28 cellular contexts compared by ENCODE assay signal in genomic region chr7:105086850-105087249, GRCh38.
"Had no signal": no experiment of that assay in that cellular context is flagged by ENCODE, and none has a peak within 500 bp of the region (broad histone marks: within the 10 kb centered on the region; RNA-seq: fewer than 3 reads in every experiment).

No MANE protein-coding gene starts in this region.

- H3K36me3 ChIP-seq: breast epithelium had no signal

- H3K27ac ChIP-seq: ascending aorta, breast epithelium, cardiac muscle cell, VCaP had no signal

- H3K9me3 Mint-ChIP-seq: activated CD4-positive, alpha-beta memory T cell treated with anti-CD3 and anti-CD28 coated beads, Interleukin-2, amount 10 ng/mL, durations not matched to agents 7 days and 5 days; activated CD4-positive, alpha-beta T cell treated with anti-CD3 and anti-CD28 coated beads, Interleukin-2, amount 10 ng/mL, durations not matched to agents 7 days and 5 days; activated naive CD4-positive, alpha-beta T cell treated with anti-CD3 and anti-CD28 coated beads, Interleukin-2, amount 10 ng/mL, durations not matched to agents 7 days and 5 days; activated naive CD4-positive, alpha-beta T cell treated with anti-CD3 and anti-CD28 coated beads, Interleukin-2, amount 50 U/mL, for 72 hours; activated naive CD8-positive, alpha-beta T cell treated with anti-CD3 and anti-CD28 coated beads, Interleukin-2, amount 10 ng/mL, durations not matched to agents 7 days and 5 days; activated T-cell treated with anti-CD3 and anti-CD28 coated beads, Interleukin-2, amount 50 U/mL, for 24 hours; activated T-cell treated with anti-CD3 and anti-CD28 coated beads, Interleukin-2, amount 50 U/mL, for 72 hours; brain; T-cell; T-helper 2 cell treated with Interferon-gamma antibody and Interleukin-4, amounts not matched to agents 5 μg/mL and 100 μg/mL, for 36 hours; WTC11 had no signal

- ATAC-seq: esophagus mucosa, T-cell, T-helper 17 cell, WTC11 had no signal

- DNase-seq: activated CD4-positive, alpha-beta memory T cell treated with anti-CD3 and anti-CD28 coated beads, Interleukin-2, amount 10 ng/mL, durations not matched to agents 7 days and 5 days; activated CD4-positive, alpha-beta T cell treated with anti-CD3 and anti-CD28 coated beads for 1 hour; activated CD4-positive, alpha-beta T cell treated with anti-CD3 and anti-CD28 coated beads, Interleukin-2, amount 10 ng/mL, durations not matched to agents 7 days and 5 days; activated CD8-positive, alpha-beta memory T cell treated with anti-CD3 and anti-CD28 coated beads, Interleukin-2, amount 50 U/mL, for 48 hours; activated gamma-delta T cell; activated naive CD4-positive, alpha-beta T cell; activated naive CD4-positive, alpha-beta T cell treated with anti-CD3 and anti-CD28 coated beads, Interleukin-2, amount 10 ng/mL, durations not matched to agents 7 days and 5 days; activated naive CD8-positive, alpha-beta T cell treated with anti-CD3 and anti-CD28 coated beads, Interleukin-2, amount 10 ng/mL, durations not matched to agents 7 days and 5 days; activated T-cell treated with anti-CD3 and anti-CD28 coated beads for 4 hours; activated T-cell treated with anti-CD3 and anti-CD28 coated beads, Interleukin-2, amount 50 U/mL, for 24 hours; activated T-cell treated with anti-CD3 and anti-CD28 coated beads, Interleukin-2, amount 50 U/mL, for 72 hours; central memory CD4-positive, alpha-beta T cell; cortex of kidney; dermis blood vessel endothelial cell; effector CD8-positive, alpha-beta T cell; head of caudate nucleus; SW 1271; T-cell; T-helper 17 cell had no signal

- H3K27me3 Mint-ChIP-seq: activated CD4-positive, alpha-beta memory T cell treated with anti-CD3 and anti-CD28 coated beads, Interleukin-2, amount 10 ng/mL, durations not matched to agents 7 days and 5 days; activated CD4-positive, alpha-beta T cell treated with anti-CD3 and anti-CD28 coated beads, Interleukin-2, amount 10 ng/mL, durations not matched to agents 7 days and 5 days; activated naive CD4-positive, alpha-beta T cell treated with anti-CD3 and anti-CD28 coated beads, Interleukin-2, amount 10 ng/mL, durations not matched to agents 7 days and 5 days; activated naive CD8-positive, alpha-beta T cell treated with anti-CD3 and anti-CD28 coated beads, Interleukin-2, amount 10 ng/mL, durations not matched to agents 7 days and 5 days; activated T-cell treated with anti-CD3 and anti-CD28 coated beads, Interleukin-2, amount 50 U/mL, for 24 hours; brain; T-cell; T-helper 17 cell had no signal

- H3K4me3 ChIP-seq: ascending aorta, breast epithelium, cardiac muscle cell had no signal

- H3K4me3 Mint-ChIP-seq: activated CD4-positive, alpha-beta memory T cell treated with anti-CD3 and anti-CD28 coated beads, Interleukin-2, amount 10 ng/mL, durations not matched to agents 7 days and 5 days; activated CD4-positive, alpha-beta T cell treated with anti-CD3 and anti-CD28 coated beads, Interleukin-2, amount 10 ng/mL, durations not matched to agents 7 days and 5 days; activated naive CD4-positive, alpha-beta T cell treated with anti-CD3 and anti-CD28 coated beads, Interleukin-2, amount 10 ng/mL, durations not matched to agents 7 days and 5 days; activated naive CD8-positive, alpha-beta T cell treated with anti-CD3 and anti-CD28 coated beads, Interleukin-2, amount 10 ng/mL, durations not matched to agents 7 days and 5 days; activated T-cell treated with anti-CD3 and anti-CD28 coated beads, Interleukin-2, amount 50 U/mL, for 24 hours; activated T-cell treated with anti-CD3 and anti-CD28 coated beads, Interleukin-2, amount 50 U/mL, for 72 hours; brain; T-cell; T-helper 2 cell treated with Interferon-gamma antibody and Interleukin-4, amounts not matched to agents 5 μg/mL and 100 μg/mL, for 36 hours; WTC11 had no signal

- H3K4me1 ChIP-seq: breast epithelium had no signal

- H3K9me3 ChIP-seq: ascending aorta, breast epithelium had no signal

- H3K4me1 Mint-ChIP-seq: activated naive CD4-positive, alpha-beta T cell treated with anti-CD3 and anti-CD28 coated beads, Interleukin-2, amount 10 ng/mL, durations not matched to agents 7 days and 5 days; brain; WTC11 had no signal

- H3K27me3 ChIP-seq: ascending aorta, breast epithelium, cardiac muscle cell had no signal

- H3K27ac Mint-ChIP-seq: activated CD4-positive, alpha-beta memory T cell treated with anti-CD3 and anti-CD28 coated beads, Interleukin-2, amount 10 ng/mL, durations not matched to agents 7 days and 5 days; activated CD4-positive, alpha-beta T cell treated with anti-CD3 and anti-CD28 coated beads, Interleukin-2, amount 10 ng/mL, durations not matched to agents 7 days and 5 days; activated naive CD8-positive, alpha-beta T cell treated with anti-CD3 and anti-CD28 coated beads, Interleukin-2, amount 10 ng/mL, durations not matched to agents 7 days and 5 days; T-helper 2 cell treated with Interferon-gamma antibody and Interleukin-4, amounts not matched to agents 5 μg/mL and 100 μg/mL, for 36 hours; WTC11 had no signal
